In the genomic region with DNA sequence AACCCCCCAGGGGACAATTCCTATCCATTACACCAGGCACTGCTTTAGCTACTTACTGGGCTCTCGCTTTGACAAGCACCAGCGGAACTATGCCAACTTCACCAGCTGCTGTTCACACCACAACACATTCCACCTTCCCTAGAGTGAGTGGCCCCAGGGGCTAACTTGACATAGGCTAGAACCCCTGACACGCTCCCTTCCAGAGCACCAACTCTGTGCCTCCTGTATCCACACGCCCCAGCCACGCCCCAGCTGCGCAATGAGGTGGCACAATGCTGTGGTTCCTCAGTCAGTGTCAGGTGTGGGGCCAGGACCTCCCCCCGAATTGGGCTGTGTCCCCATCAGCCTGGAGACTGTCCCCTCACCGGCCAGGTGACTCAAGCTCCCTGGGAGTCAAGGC, we compare ENCODE assay signal across 1 cellular context.
TF ChIP-seq lines count a peak whose summit lies in the region.

No MANE protein-coding gene starts in this region.

TF ChIP-seq in IMR-90, 13 proteins besides CTCF, POLR2A, EP300 and RAD21:
- TF ChIP-seq FOS (IDR thresholded peaks at IDR 0.05; ENCODE audit: low read depth, low read length) (no peak), MAZ (IDR thresholded peaks at IDR 0.05; ENCODE audit: borderline replicate concordance, low read depth, low read length) (no peak), SMC3 (IDR thresholded peaks at IDR 0.05; ENCODE audit: low read depth, low read length) (no peak)
- TF ChIP-seq, protein P1, sequence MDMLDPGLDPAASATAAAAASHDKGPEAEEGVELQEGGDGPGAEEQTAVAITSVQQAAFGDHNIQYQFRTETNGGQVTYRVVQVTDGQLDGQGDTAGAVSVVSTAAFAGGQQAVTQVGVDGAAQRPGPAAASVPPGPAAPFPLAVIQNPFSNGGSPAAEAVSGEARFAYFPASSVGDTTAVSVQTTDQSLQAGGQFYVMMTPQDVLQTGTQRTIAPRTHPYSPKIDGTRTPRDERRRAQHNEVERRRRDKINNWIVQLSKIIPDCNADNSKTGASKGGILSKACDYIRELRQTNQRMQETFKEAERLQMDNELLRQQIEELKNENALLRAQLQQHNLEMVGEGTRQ (IDR thresholded peaks at IDR 0.05; ENCODE audit: low read depth, low read length), result no peak
- TF ChIP-seq, protein P2, sequence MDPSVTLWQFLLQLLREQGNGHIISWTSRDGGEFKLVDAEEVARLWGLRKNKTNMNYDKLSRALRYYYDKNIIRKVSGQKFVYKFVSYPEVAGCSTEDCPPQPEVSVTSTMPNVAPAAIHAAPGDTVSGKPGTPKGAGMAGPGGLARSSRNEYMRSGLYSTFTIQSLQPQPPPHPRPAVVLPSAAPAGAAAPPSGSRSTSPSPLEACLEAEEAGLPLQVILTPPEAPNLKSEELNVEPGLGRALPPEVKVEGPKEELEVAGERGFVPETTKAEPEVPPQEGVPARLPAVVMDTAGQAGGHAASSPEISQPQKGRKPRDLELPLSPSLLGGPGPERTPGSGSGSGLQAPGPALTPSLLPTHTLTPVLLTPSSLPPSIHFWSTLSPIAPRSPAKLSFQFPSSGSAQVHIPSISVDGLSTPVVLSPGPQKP (IDR thresholded peaks at IDR 0.05; ENCODE audit: borderline replicate concordance, low read depth, low read length), result no peak
TF ChIP-seq in IMR-90: peak in this region for 0.
